In genomic region chr12:111642681-111643427, GRCh38 we compare ENCODE assay signal across 14 cellular contexts. TPM values are rescaled to one million over a fixed set of nuclear protein-coding genes. Genes with fewer than 3 reads are reported as not detected.
A peak's percentile ranks its signal among the peaks of the same experiment; 100 is the strongest.
DNase-seq lines count a peak whose midpoint lies in the region; ATAC-seq, FAIRE-seq and TF ChIP-seq lines count a peak whose summit lies in the region.
"Had no signal": no experiment of that assay in that cellular context is flagged by ENCODE, and none has a peak within 500 bp of the region (broad histone marks: within the 10 kb centered on the region; RNA-seq: fewer than 3 reads in every experiment).

No MANE protein-coding gene starts in this region.

- dilution Hi-C loops in endothelial cell of umbilical vein (cut with MboI; ENCODE audit: extremely low pct_ligation_motif_present, low sequenced_read_pairs): no loop called here

- H3K4me1 ChIP-seq in left ventricle myocardium inferior: peaks cover 22% of the 10 kb centered on the region
- H3K4me1 ChIP-seq in endothelial cell of umbilical vein (ENCODE audit: control insufficient read depth, extremely low read depth, insufficient read depth, low read length): peaks cover 15% of the 10 kb centered on the region
- H3K4me1 ChIP-seq in upper lobe of left lung: peaks cover 0 to 12% (median 7%) of the 10 kb centered on the region in 4 donors
- H3K4me1 ChIP-seq in adrenal gland (replicated peaks in 1 of 2): peaks cover 0 to 22% of the 10 kb centered on the region in 2 donors

- H3K4me1 Mint-ChIP-seq in mesothelial cell of epicardium: peaks cover 43% of the 10 kb centered on the region
- H3K4me1 Mint-ChIP-seq: activated CD8-positive, alpha-beta memory T cell treated with anti-CD3 and anti-CD28 coated beads, Interleukin-2, amount 10 ng/mL, durations not matched to agents 7 days and 5 days had no signal

- CTCF ChIA-PET in endothelial cell of umbilical vein (lab: Charles Lee): interaction anchor here (1.1 kb wide), 1 partner anchor 246 kb away, joined by 3 read pairs; no protein-coding TSS in a partner anchor

- H3K4me2 ChIP-seq in endothelial cell of umbilical vein (ENCODE audit: insufficient read depth, low read length): no peak overlapping the region

- no peak for FAIRE-seq in endothelial cell of umbilical vein (lab: Jason Lieb, UNC)

- DNase-seq in left ventricle myocardium inferior: no peak
- no peak for DNase-seq in left ventricle myocardium superior
- no peak for DNase-seq in endothelial cell of umbilical vein (ENCODE audit: low read depth, low spot score)
- DNase-seq in mesothelial cell of epicardium (ENCODE audit: low spot score in 2 of 2, unreplicated experiment in 2 of 2): no peak
- no peak for DNase-seq in upper lobe of left lung
- no peak for DNase-seq in G401 (ENCODE audit: low spot score)
- DNase-seq in adrenal gland: no peak
- DNase-seq in stimulated activated CD4-positive, alpha-beta T cell treated with anti-CD3 and anti-CD28 coated beads, Interleukin-2, amount 100 ng/mL, for 24 hours: no peak
- DNase-seq: activated CD8-positive, alpha-beta memory T cell treated with anti-CD3 and anti-CD28 coated beads, Interleukin-2, amount 10 ng/mL, durations not matched to agents 7 days and 5 days; activated naive CD4-positive, alpha-beta T cell treated with anti-CD3 and anti-CD28 coated beads for 36 hours; DMS53; NCI-H2171 treated with DMSO at 0.1 percent for 48 hours; stimulated activated CD4-positive, alpha-beta T cell treated with anti-CD3 and anti-CD28 coated beads, Interleukin-12 subunit alpha, Interleukin-12 subunit beta, amount 100 ng/mL, for 4 hours had no signal

- H3K9me1 ChIP-seq in endothelial cell of umbilical vein (replicated peaks; ENCODE audit: control insufficient read depth, extremely low read depth, insufficient read depth, low read length): no peaks in the 10 kb centered on the region

- H3K27me3 ChIP-seq in left ventricle myocardium inferior (ENCODE audit: low read depth) (no peaks in the 10 kb centered on the region), endothelial cell of umbilical vein (ENCODE audit: control insufficient read depth in 2 of 2, insufficient read depth in 2 of 2, low read length in 2 of 2) (no peaks in the 10 kb centered on the region), upper lobe of left lung (no peaks in the 10 kb centered on the region), adrenal gland (no peaks in the 10 kb centered on the region)
- H3K27me3 ChIP-seq: tibial nerve had no signal

- POLR2A ChIA-PET in endothelial cell of umbilical vein (lab: Charles Lee): no interaction called here

- intact Hi-C loops in left ventricle myocardium inferior (cut with micrococcal nuclease) (no loop called here), left ventricle myocardium superior (cut with micrococcal nuclease) (no loop called here), endothelial cell of umbilical vein (cut with micrococcal nuclease) (no loop called here), adrenal gland (cut with DNase I) (no loop called here)

- H3K27me3 Mint-ChIP-seq in mesothelial cell of epicardium (ENCODE audit: low read depth): no peaks in the 10 kb centered on the region
- H3K27me3 Mint-ChIP-seq: activated CD8-positive, alpha-beta memory T cell treated with anti-CD3 and anti-CD28 coated beads, Interleukin-2, amount 10 ng/mL, durations not matched to agents 7 days and 5 days had no signal

- no peak overlapping the region for H3K9ac ChIP-seq in endothelial cell of umbilical vein (replicated peaks; ENCODE audit: extremely low read depth, insufficient read depth, low read length)

- H3K36me3 Mint-ChIP-seq in mesothelial cell of epicardium: peaks cover 26% of the 10 kb centered on the region

- WGBS in upper lobe of left lung, 2 donors: 72 to 76% methylated on average over 4 of the region's 4 CpGs
- 59 to 75% (median 70%) methylated on average over 4 of the region's 4 CpGs for WGBS in adrenal gland, 4 donors

- TF ChIP-seq EP300 in upper lobe of left lung (IDR thresholded peaks at IDR 0.05): no peak

- no peak for TF ChIP-seq CTCF in left ventricle myocardium inferior (IDR thresholded peaks at IDR 0.05; ENCODE audit: borderline replicate concordance)
- TF ChIP-seq CTCF in endothelial cell of umbilical vein (IDR thresholded peaks at IDR 0.05; ENCODE audit: extremely low read depth in 1 of 2, insufficient read depth in 1 of 2, low read depth in 1 of 2, low read length in 2 of 2): no peak
- no peak for TF ChIP-seq CTCF in mesothelial cell of epicardium (IDR thresholded peaks at IDR 0.05; ENCODE audit: unreplicated experiment)
- TF ChIP-seq CTCF in upper lobe of left lung (IDR thresholded peaks at IDR 0.05): no peak
- TF ChIP-seq CTCF in adrenal gland (IDR thresholded peaks at IDR 0.05): no peak

- H3K79me2 ChIP-seq in endothelial cell of umbilical vein (ENCODE audit: control insufficient read depth, insufficient read depth, low read length): no peaks in the 10 kb centered on the region

- peak overlapping the region; percentile 91 for H3K27ac Mint-ChIP-seq in mesothelial cell of epicardium
- H3K27ac Mint-ChIP-seq: activated CD8-positive, alpha-beta memory T cell treated with anti-CD3 and anti-CD28 coated beads, Interleukin-2, amount 10 ng/mL, durations not matched to agents 7 days and 5 days; activated naive CD4-positive, alpha-beta T cell treated with anti-CD3 and anti-CD28 coated beads for 36 hours had no signal

- H2AFZ ChIP-seq in endothelial cell of umbilical vein (ENCODE audit: low read depth, low read length): no peak overlapping the region

- ATAC-seq in left ventricle myocardium superior (no peak), upper lobe of left lung (ENCODE audit: low FRiP score in 2 of 2) (no peak)
- ATAC-seq: activated CD8-positive, alpha-beta memory T cell treated with anti-CD3 and anti-CD28 coated beads, Interleukin-2, amount 10 ng/mL, durations not matched to agents 7 days and 5 days had no signal

- H4K20me1 ChIP-seq in endothelial cell of umbilical vein (replicated peaks; ENCODE audit: control insufficient read depth, extremely low read depth, insufficient read depth, low read length): peaks cover 3% of the 10 kb centered on the region

- in situ Hi-C loops in G401 (cut with HindIII; ENCODE audit: low sequenced_read_pairs): no loop called here

- H3K27ac ChIP-seq in left ventricle myocardium inferior (replicated peaks): peak overlapping the region; percentile 60
- H3K27ac ChIP-seq in endothelial cell of umbilical vein (ENCODE audit: insufficient read depth, low read depth, low read length): peak overlapping the region; percentile 6
- peak overlapping the region; percentile 65 to 77 (median 73) for H3K27ac ChIP-seq in upper lobe of left lung
- peak overlapping the region in 2 of 5 donors; percentile 39 to 79 for H3K27ac ChIP-seq in adrenal gland

- no peaks in the 10 kb centered on the region for H3K9me3 Mint-ChIP-seq in mesothelial cell of epicardium
- H3K9me3 Mint-ChIP-seq: activated naive CD4-positive, alpha-beta T cell treated with anti-CD3 and anti-CD28 coated beads for 36 hours had no signal

- no peak for TF ChIP-seq POLR2A in endothelial cell of umbilical vein (IDR thresholded peaks at IDR 0.05; ENCODE audit: low read depth, low read length)
- no peak for TF ChIP-seq POLR2A in upper lobe of left lung (IDR thresholded peaks at IDR 0.05)
- no peak for TF ChIP-seq POLR2A in adrenal gland (IDR thresholded peaks at IDR 0.05)

- H3K36me3 ChIP-seq in left ventricle myocardium inferior (peaks cover 59% of the 10 kb centered on the region), endothelial cell of umbilical vein (ENCODE audit: control insufficient read depth in 2 of 2, extremely low read depth in 1 of 2, insufficient read depth in 2 of 2, low read length in 2 of 2) (peaks cover 2 to 15% of the 10 kb centered on the region in 2 experiments), upper lobe of left lung (peaks cover 12 to 59% (median 35%) of the 10 kb centered on the region in 4 donors), adrenal gland (replicated peaks in 1 of 2) (peaks cover 0 to 47% of the 10 kb centered on the region in 2 donors)

- BruUV-seq in endothelial cell of umbilical vein (replicated peaks; lab: Mats Ljungman, UMichigan): no TSS peak

- H3K9me3 ChIP-seq in left ventricle myocardium inferior (replicated peaks) (no peaks in the 10 kb centered on the region), endothelial cell of umbilical vein (replicated peaks; ENCODE audit: control insufficient read depth, insufficient read depth, low read length) (no peaks in the 10 kb centered on the region), upper lobe of left lung (no peaks in the 10 kb centered on the region), adrenal gland (replicated peaks in 1 of 3) (no peaks in the 10 kb centered on the region)
- H3K9me3 ChIP-seq: tibial nerve had no signal

- no peak overlapping the region for H3K4me3 Mint-ChIP-seq in mesothelial cell of epicardium
- H3K4me3 Mint-ChIP-seq: activated CD8-positive, alpha-beta memory T cell treated with anti-CD3 and anti-CD28 coated beads, Interleukin-2, amount 10 ng/mL, durations not matched to agents 7 days and 5 days; activated naive CD4-positive, alpha-beta T cell treated with anti-CD3 and anti-CD28 coated beads for 36 hours had no signal

- H3K4me3 ChIP-seq in left ventricle myocardium inferior: no peak overlapping the region
- H3K4me3 ChIP-seq in endothelial cell of umbilical vein (replicated peaks in 1 of 3; ENCODE audit: insufficient read depth in 1 of 3, low read depth in 1 of 3, low read length in 3 of 3): no peak overlapping the region
- no peak overlapping the region for H3K4me3 ChIP-seq in upper lobe of left lung
- no peak overlapping the region for H3K4me3 ChIP-seq in adrenal gland
- H3K4me3 ChIP-seq: tibial nerve had no signal

RNA-seq across cellular contexts. Expression of gene BRAP, which starts 42.9 kb away (rescaled TPM):
- total RNA-seq in left ventricle myocardium inferior: 14.5 TPM
- total RNA-seq in left ventricle myocardium superior: 16.4 TPM
- total RNA-seq in endothelial cell of umbilical vein: 16.5 and 18.6 TPM in 2 replicates
- polyA plus RNA-seq in endothelial cell of umbilical vein: 11.4 and 14.4 TPM in 2 replicates
- polyA plus RNA-seq in endothelial cell of umbilical vein (2011; cell fraction: cytosol; rRNA removed): 13.6 and 15.6 TPM in 2 replicates
- polyA plus RNA-seq in endothelial cell of umbilical vein (2011; cell fraction: nucleus; rRNA removed): 12.0 and 14.1 TPM in 2 replicates
- polyA plus RNA-seq in endothelial cell of umbilical vein (2012): 15.2 and 20.0 TPM in 2 replicates
- polyA minus RNA-seq in endothelial cell of umbilical vein: 31.7 and 32.7 TPM in 2 replicates
- polyA minus RNA-seq in endothelial cell of umbilical vein (2011; cell fraction: cytosol; rRNA and poly(A)+ RNA removed): 13.9 TPM
- 8.8 and 9.9 TPM in 2 replicates for polyA minus RNA-seq in endothelial cell of umbilical vein (2011; cell fraction: nucleus; rRNA and poly(A)+ RNA removed)
- total RNA-seq in mesothelial cell of epicardium: 18.6 to 20.5 TPM (median 19.5 TPM) in 3 replicates
- 10 to 100 TPM; 11.0 to 17.8 (median 15.5) TPM for total RNA-seq in upper lobe of left lung
- 15.8 and 17.0 TPM in 2 replicates for total RNA-seq in G401 (2014; rRNA removed; shearing (Covaris generic))
- total RNA-seq in adrenal gland: 10 to 100 TPM; 13.6 to 25.3 (median 20.4) TPM
- 10 to 100 TPM in 2 of 3 donors, 1 to 10 TPM in 1; 8.6 to 31.0 (median 10.7) TPM for polyA plus RNA-seq in adrenal gland

RNA-seq across cellular contexts. Expression of gene ACAD10, which starts 43.0 kb away (rescaled TPM):
- total RNA-seq in left ventricle myocardium inferior: 36.6 TPM
- 35.8 TPM for total RNA-seq in left ventricle myocardium superior
- 14.9 and 16.3 TPM in 2 replicates for total RNA-seq in endothelial cell of umbilical vein
- polyA plus RNA-seq in endothelial cell of umbilical vein: 11.6 and 15.2 TPM in 2 replicates
- polyA plus RNA-seq in endothelial cell of umbilical vein (2011; cell fraction: cytosol; rRNA removed): 4.8 and 6.5 TPM in 2 replicates
- 60.9 and 74.4 TPM in 2 replicates for polyA plus RNA-seq in endothelial cell of umbilical vein (2011; cell fraction: nucleus; rRNA removed)
- 7.3 and 12.6 TPM in 2 replicates for polyA plus RNA-seq in endothelial cell of umbilical vein (2012)
- polyA minus RNA-seq in endothelial cell of umbilical vein: 23.8 and 29.2 TPM in 2 replicates
- 8.6 TPM for polyA minus RNA-seq in endothelial cell of umbilical vein (2011; cell fraction: cytosol; rRNA and poly(A)+ RNA removed)
- polyA minus RNA-seq in endothelial cell of umbilical vein (2011; cell fraction: nucleus; rRNA and poly(A)+ RNA removed): 29.9 and 41.0 TPM in 2 replicates
- total RNA-seq in mesothelial cell of epicardium: 55.2 to 63.8 TPM (median 57.0 TPM) in 3 replicates
- total RNA-seq in upper lobe of left lung: 10 to 100 TPM; 16.7 to 83.8 (median 27.0) TPM
- total RNA-seq in G401 (2014; rRNA removed; shearing (Covaris generic)): 28.0 and 39.2 TPM in 2 replicates
- total RNA-seq in adrenal gland: 10 to 100 TPM; 22.0 to 65.5 (median 43.6) TPM
- polyA plus RNA-seq in adrenal gland: 10 to 100 TPM; 14.7 to 57.0 (median 31.0) TPM

RNA-seq across cellular contexts. Expression of gene ATXN2, which starts 43.7 kb away (rescaled TPM):
- total RNA-seq in left ventricle myocardium inferior (50.0 TPM), left ventricle myocardium superior (57.3 TPM), endothelial cell of umbilical vein (83.4 and 86.7 TPM in 2 replicates), mesothelial cell of epicardium (149 to 152 TPM (median 150 TPM) in 3 replicates), upper lobe of left lung (100 to 1,000 TPM in 2 of 6 donors, 10 to 100 TPM in 4; 50.7 to 189 (median 75.2) TPM), adrenal gland (100 to 1,000 TPM in 1 of 8 donors, 10 to 100 TPM in 7; 31.0 to 241 (median 63.1) TPM)
- polyA plus RNA-seq in endothelial cell of umbilical vein (55.6 and 58.9 TPM in 2 replicates), adrenal gland (10 to 100 TPM; 41.5 to 60.7 (median 56.7) TPM)
- polyA plus RNA-seq in endothelial cell of umbilical vein (2011; cell fraction: cytosol; rRNA removed): 29.8 and 36.2 TPM in 2 replicates
- 133 and 143 TPM in 2 replicates for polyA plus RNA-seq in endothelial cell of umbilical vein (2011; cell fraction: nucleus; rRNA removed)
- polyA plus RNA-seq in endothelial cell of umbilical vein (2012): 56.2 and 60.8 TPM in 2 replicates
- 109 and 114 TPM in 2 replicates for polyA minus RNA-seq in endothelial cell of umbilical vein
- polyA minus RNA-seq in endothelial cell of umbilical vein (2011; cell fraction: cytosol; rRNA and poly(A)+ RNA removed): 34.7 TPM
- polyA minus RNA-seq in endothelial cell of umbilical vein (2011; cell fraction: nucleus; rRNA and poly(A)+ RNA removed): 142 and 159 TPM in 2 replicates
- total RNA-seq in G401 (2014; rRNA removed; shearing (Covaris generic)): 11.3 and 22.7 TPM in 2 replicates
